Comparison of ENCODE assay signal across 10 cellular contexts in the genomic region with DNA sequence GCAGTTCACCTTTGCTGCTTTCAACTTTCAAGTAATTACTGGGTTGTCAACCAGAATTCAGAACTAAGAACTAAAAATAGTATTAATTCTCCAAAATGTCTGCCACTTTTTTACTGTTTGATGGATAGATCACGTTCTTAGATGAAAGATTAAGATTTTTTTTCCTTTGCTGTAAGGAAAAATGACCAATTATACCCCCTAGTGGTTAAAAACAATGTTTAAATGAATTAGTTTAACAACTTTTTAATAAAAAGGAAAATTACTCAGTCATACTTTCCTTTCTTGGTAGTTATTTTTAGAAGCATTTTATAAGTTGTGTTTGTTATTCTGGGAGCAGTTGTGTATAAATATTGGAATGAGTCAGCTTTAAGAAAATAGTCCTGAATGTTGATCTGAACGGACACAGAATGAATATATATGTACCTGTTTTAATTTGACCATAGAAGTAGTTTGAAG. TPM values are rescaled to one million over a fixed set of nuclear protein-coding genes. Genes with fewer than 3 reads are reported as not detected.
A peak's percentile ranks its signal among the peaks of the same experiment; 100 is the strongest.
DNase-seq lines count a peak whose midpoint lies in the region; ATAC-seq and TF ChIP-seq lines count a peak whose summit lies in the region.
"Had no signal": no experiment of that assay in that cellular context is flagged by ENCODE, and none has a peak within 500 bp of the region (broad histone marks: within the 10 kb centered on the region; RNA-seq: fewer than 3 reads in every experiment).

No MANE protein-coding gene starts in this region.

- WGBS in adrenal gland, 4 donors, result 25 to 36% (median 30%) methylated on average over 2 of the region's 2 CpGs
- WGBS in thyroid gland, 2 donors, result 54 to 57% methylated on average over 2 of the region's 2 CpGs
- WGBS in ovary, 3 donors, result 44 to 48% (median 45%) methylated on average over 2 of the region's 2 CpGs

- H3K27ac ChIP-seq in adrenal gland (no peak overlapping the region), thyroid gland (no peak overlapping the region), ovary (no peak overlapping the region)

- H3K4me3 Mint-ChIP-seq in mesothelial cell of epicardium, result no peak overlapping the region

- no peak for TF ChIP-seq EP300 in ovary (IDR thresholded peaks at IDR 0.05)

- no peaks in the 10 kb centered on the region for H3K27me3 Mint-ChIP-seq in mesothelial cell of epicardium (ENCODE audit: low read depth)

- peaks cover 33% of the 10 kb centered on the region for H3K4me1 Mint-ChIP-seq in mesothelial cell of epicardium

- TF ChIP-seq CTCF in BJ (IDR thresholded peaks at IDR 0.05; ENCODE audit: insufficient read depth, low read depth, low read length) (peak; percentile 30; the same call in 1 of the 2 replicates), adrenal gland (IDR thresholded peaks at IDR 0.05) (peak; percentile 6 to 56 (median 30)), mesothelial cell of epicardium (IDR thresholded peaks at IDR 0.05; ENCODE audit: unreplicated experiment) (peak; percentile 61), thyroid gland (IDR thresholded peaks at IDR 0.05) (peak in 3 of 6 experiments; percentile 14 to 37 (median 35)), ovary (IDR thresholded peaks at IDR 0.05) (no peak)

- no peaks in the 10 kb centered on the region for H3K9me3 ChIP-seq in adrenal gland (replicated peaks in 1 of 3)
- no peaks in the 10 kb centered on the region for H3K9me3 ChIP-seq in thyroid gland
- no peaks in the 10 kb centered on the region for H3K9me3 ChIP-seq in ovary

- peaks cover 28% of the 10 kb centered on the region for H3K36me3 Mint-ChIP-seq in mesothelial cell of epicardium

- H3K9me3 Mint-ChIP-seq in mesothelial cell of epicardium, result peaks cover 15% of the 10 kb centered on the region

- no peak overlapping the region for H3K4me3 ChIP-seq in BJ (ENCODE audit: low read depth, low read length)
- H3K4me3 ChIP-seq in adrenal gland, result no peak overlapping the region
- H3K4me3 ChIP-seq in thyroid gland (replicated peaks in 1 of 3), result no peak overlapping the region
- no peak overlapping the region for H3K4me3 ChIP-seq in ovary

- POLR2A ChIA-PET in BJ (lab: Charles Lee), result no interaction called here

- H3K27me3 ChIP-seq in BJ (ENCODE audit: control insufficient read depth, insufficient read depth, low read length), result no peaks in the 10 kb centered on the region
- H3K27me3 ChIP-seq in adrenal gland, result no peaks in the 10 kb centered on the region
- H3K27me3 ChIP-seq in thyroid gland, result no peaks in the 10 kb centered on the region
- H3K27me3 ChIP-seq in ovary, result no peaks in the 10 kb centered on the region

- H3K27ac Mint-ChIP-seq in mesothelial cell of epicardium, result peak overlapping the region; percentile 15

- DNase-seq in BJ (ENCODE audit: low read depth) (no peak), HT1080 (ENCODE audit: low read depth) (peak; percentile 29), adrenal gland (no peak), mesothelial cell of epicardium (ENCODE audit: low spot score in 2 of 2, unreplicated experiment in 2 of 2) (no peak), thyroid gland (no peak), NCI-H526 treated with DMSO at 0.1 percent for 48 hours (lab: John Stamatoyannopoulos, UW) (no peak), ovary (no peak)
- DNase-seq: activated naive CD4-positive, alpha-beta T cell treated with Interleukin-2 at 50 U/mL for 16 hours; NCI-H2029 treated with DMSO at 0.1 percent for 48 hours had no signal

- TF ChIP-seq POLR2A in adrenal gland (IDR thresholded peaks at IDR 0.05) (no peak), thyroid gland (IDR thresholded peaks at IDR 0.05) (no peak), ovary (IDR thresholded peaks at IDR 0.05) (no peak)

- H3K4me1 ChIP-seq in adrenal gland (replicated peaks in 1 of 2) (peaks cover 0 to 57% of the 10 kb centered on the region in 2 donors), thyroid gland (peaks cover 18 to 36% of the 10 kb centered on the region in 2 donors), ovary (ENCODE audit: insufficient read depth) (peaks cover 3% of the 10 kb centered on the region)

- intact Hi-C loops in adrenal gland (cut with DNase I), result loop anchor here (10.0 kb wide), 2 partner anchors 49 to 61 kb away; no protein-coding TSS in a partner anchor
- intact Hi-C loops in thyroid gland (cut with DNase I), result loop anchor here (10.0 kb wide), 1 partner anchor 99 kb away; the partner anchor contains the start of gene CLYBL
- intact Hi-C loops in ovary (cut with DNase I), result loop anchor here in 1 of 4 donors (10.0 kb wide), 1 partner anchor 61 kb away; no protein-coding TSS in a partner anchor

- H3K36me3 ChIP-seq in BJ (ENCODE audit: control insufficient read depth, insufficient read depth, low read length) (peaks cover 8% of the 10 kb centered on the region), adrenal gland (replicated peaks in 1 of 2) (no peaks in the 10 kb centered on the region), thyroid gland (peaks cover 0 to 4% of the 10 kb centered on the region in 2 donors), ovary (no peaks in the 10 kb centered on the region)

- no peak for ATAC-seq in HG02798 (IDR thresholded peaks at IDR 0.05; ENCODE audit: poor library complexity, unreplicated experiment)

- CTCF ChIA-PET in BJ (lab: Yijun Ruan, JAX), result interaction anchor here (0.8 to 5.4 kb wide), 14 partner anchors 10 to 329 kb away, joined by 3 to 24 read pairs (median 4); no protein-coding TSS in a partner anchor

RNA-seq across cellular contexts. Expression of gene TM9SF2, which starts 4.6 kb away (rescaled TPM):
- polyA plus RNA-seq in BJ (2011; rRNA removed), result 62.0 and 119 TPM in 2 replicates
- 66.9 and 67.8 TPM in 2 replicates for polyA minus RNA-seq in BJ (2011; rRNA and poly(A)+ RNA removed)
- total RNA-seq in HT1080 (2014; rRNA removed; shearing (Covaris generic)), result 69.5 and 80.5 TPM in 2 replicates
- polyA plus RNA-seq in HT1080 (2015; cell fraction: cytosol; rRNA removed), result 59.8 and 71.6 TPM in 2 replicates
- polyA plus RNA-seq in HT1080 (2015; cell fraction: nucleus; rRNA removed), result 170 and 177 TPM in 2 replicates
- 100 to 1,000 TPM; 100 to 144 (median 113) TPM for total RNA-seq in adrenal gland
- polyA plus RNA-seq in adrenal gland, result 100 to 1,000 TPM in 1 of 3 donors, 10 to 100 TPM in 2; 22.7 to 146 (median 29.9) TPM
- total RNA-seq in mesothelial cell of epicardium, result 105 to 107 TPM (median 106 TPM) in 3 replicates
- 100 to 1,000 TPM; 185 to 207 (median 200) TPM for total RNA-seq in thyroid gland
- 10 to 100 TPM; 57.7 to 93.3 (median 70.6) TPM for total RNA-seq in ovary
- 100 to 1,000 TPM in 1 of 2 donors, 10 to 100 TPM in 1; 59.6 to 122 TPM for polyA plus RNA-seq in ovary

Comparison
In these comparisons a context has a peak if more than half of its experiments do, and no peak if none do; other contexts are left out.
1. CTCF ChIP-seq: peak in BJ (single experiment), adrenal gland (6 of 6) and mesothelial cell of epicardium (single experiment); none in ovary (0 of 3).